In genomic region chr12:124566181-124567034, GRCh38 we compare ENCODE assay signal across 8 cellular contexts. TPM values are rescaled to one million over a fixed set of nuclear protein-coding genes. Genes with fewer than 3 reads are reported as not detected.
DNase-seq lines count a peak whose midpoint lies in the region; ATAC-seq, FAIRE-seq and TF ChIP-seq lines count a peak whose summit lies in the region.

No MANE protein-coding gene starts in this region.

- H3K4me3 ChIP-seq in fibroblast of the aortic adventitia (ENCODE audit: low read depth, low read length) = peak overlapping the region; percentile 86
- peak overlapping the region; percentile 84 to 97 (median 94) for H3K4me3 ChIP-seq in stomach

- no peak for TF ChIP-seq CTCF in fibroblast of the aortic adventitia (IDR thresholded peaks at IDR 0.05; ENCODE audit: insufficient read depth, low read length)
- TF ChIP-seq CTCF in stomach (IDR thresholded peaks at IDR 0.05) = no peak

- H3K9me3 Mint-ChIP-seq in natural killer cell treated with Interleukin-12 subunit alpha and Interleukin-12 subunit beta and Interleukin-15 and Interleukin-18, amount 100 ng/mL, for 72 hours = no peaks in the 10 kb centered on the region

- peak; percentile 86 for DNase-seq in COLO829 (ENCODE audit: low spot score)
- peak; percentile 90 for DNase-seq in HTR-8/SVneo (ENCODE audit: insufficient read length, low spot score)
- DNase-seq in RPMI7951 (ENCODE audit: low read depth) = peak; percentile 75
- DNase-seq in activated effector memory CD4-positive, alpha-beta T cell treated with Interleukin-2 at 50 U/mL for 16 hours = peak; percentile 54
- peak; percentile 72 for DNase-seq in fibroblast of the aortic adventitia (ENCODE audit: low read depth)
- peak; percentile 77 for DNase-seq in natural killer cell treated with Interleukin-12 subunit alpha and Interleukin-12 subunit beta and Interleukin-15 and Interleukin-18, amount 100 ng/mL, for 72 hours (ENCODE audit: low spot score)
- peak; percentile 88 for DNase-seq in stomach

- no peak overlapping the region for H3K27ac Mint-ChIP-seq in natural killer cell treated with Interleukin-12 subunit alpha and Interleukin-12 subunit beta and Interleukin-15 and Interleukin-18, amount 100 ng/mL, for 72 hours

- no peaks in the 10 kb centered on the region for H3K9me3 ChIP-seq in stomach

- TF ChIP-seq EP300 in stomach (IDR thresholded peaks at IDR 0.05) = no peak

- H3K27ac ChIP-seq in stomach = peak overlapping the region; percentile 93 to 99 (median 98)

- TF ChIP-seq POLR2A in stomach (IDR thresholded peaks at IDR 0.05) = no peak

- 0 to 1% (median 0%) methylated on average over 39 to 59 of the region's 59 CpGs for WGBS in stomach, 5 donors

- peak; percentile 31 for ATAC-seq in GM21360 (IDR thresholded peaks at IDR 0.05; ENCODE audit: unreplicated experiment)
- ATAC-seq in natural killer cell treated with Interleukin-12 subunit alpha and Interleukin-12 subunit beta and Interleukin-15 and Interleukin-18, amount 100 ng/mL, for 72 hours = peak; percentile 68 to 80

- H3K36me3 Mint-ChIP-seq in natural killer cell treated with Interleukin-12 subunit alpha and Interleukin-12 subunit beta and Interleukin-15 and Interleukin-18, amount 100 ng/mL, for 72 hours = no peaks in the 10 kb centered on the region

- H3K4me3 Mint-ChIP-seq in natural killer cell treated with Interleukin-12 subunit alpha and Interleukin-12 subunit beta and Interleukin-15 and Interleukin-18, amount 100 ng/mL, for 72 hours = peak overlapping the region; percentile 84

- no peaks in the 10 kb centered on the region for H3K27me3 ChIP-seq in stomach

- H3K27me3 Mint-ChIP-seq in natural killer cell treated with Interleukin-12 subunit alpha and Interleukin-12 subunit beta and Interleukin-15 and Interleukin-18, amount 100 ng/mL, for 72 hours = no peaks in the 10 kb centered on the region

- intact Hi-C loops in stomach (cut with DNase I; ENCODE audit: low total_unique reads) = loop anchor here (10.0 kb wide), 1 partner anchor 62 kb away; no protein-coding TSS in a partner anchor

- peaks cover 0 to 3% (median 0%) of the 10 kb centered on the region in 4 donors for H3K36me3 ChIP-seq in stomach

- FAIRE-seq in HTR-8/SVneo (lab: Jason Lieb, UNC) = peak; percentile 60

- H3K4me1 ChIP-seq in stomach = peaks cover 55 to 74% (median 64%) of the 10 kb centered on the region in 4 donors

- H3K4me1 Mint-ChIP-seq in natural killer cell treated with Interleukin-12 subunit alpha and Interleukin-12 subunit beta and Interleukin-15 and Interleukin-18, amount 100 ng/mL, for 72 hours (ENCODE audit: low read depth in 2 of 2) = peaks cover 1 to 15% of the 10 kb centered on the region in 2 donors

RNA-seq across cellular contexts. Expression of gene NCOR2, which starts 1.0 kb away (rescaled TPM):
- total RNA-seq in RPMI7951 (2014; rRNA removed; shearing (Covaris generic)) = 8.7 and 12.2 TPM in 2 replicates
- total RNA-seq in fibroblast of the aortic adventitia (ENCODE audit: low replicate concordance) (58.5 and 63.5 TPM in 2 replicates), stomach (100 to 1,000 TPM in 4 of 5 donors, 10 to 100 TPM in 1; 61.7 to 292 (median 116) TPM)
- 100 to 1,000 TPM in 1 of 2 donors, 10 to 100 TPM in 1; 80.8 to 133 TPM for total RNA-seq in natural killer cell treated with Interleukin-12 subunit alpha and Interleukin-12 subunit beta and Interleukin-15 and Interleukin-18, amount 100 ng/mL, for 72 hours
- polyA plus RNA-seq in stomach = 10 to 100 TPM; 27.2 to 49.6 (median 37.7) TPM

Comparison
In these comparisons a context has a peak if more than half of its experiments do, and no peak if none do; other contexts are left out.
1. Peak in every context shown above with its lines: DNase-seq, ATAC-seq, H3K4me3 ChIP-seq and H3K27ac ChIP-seq.